Comparison of ENCODE assay signal across 8 cellular contexts in the genomic region with DNA sequence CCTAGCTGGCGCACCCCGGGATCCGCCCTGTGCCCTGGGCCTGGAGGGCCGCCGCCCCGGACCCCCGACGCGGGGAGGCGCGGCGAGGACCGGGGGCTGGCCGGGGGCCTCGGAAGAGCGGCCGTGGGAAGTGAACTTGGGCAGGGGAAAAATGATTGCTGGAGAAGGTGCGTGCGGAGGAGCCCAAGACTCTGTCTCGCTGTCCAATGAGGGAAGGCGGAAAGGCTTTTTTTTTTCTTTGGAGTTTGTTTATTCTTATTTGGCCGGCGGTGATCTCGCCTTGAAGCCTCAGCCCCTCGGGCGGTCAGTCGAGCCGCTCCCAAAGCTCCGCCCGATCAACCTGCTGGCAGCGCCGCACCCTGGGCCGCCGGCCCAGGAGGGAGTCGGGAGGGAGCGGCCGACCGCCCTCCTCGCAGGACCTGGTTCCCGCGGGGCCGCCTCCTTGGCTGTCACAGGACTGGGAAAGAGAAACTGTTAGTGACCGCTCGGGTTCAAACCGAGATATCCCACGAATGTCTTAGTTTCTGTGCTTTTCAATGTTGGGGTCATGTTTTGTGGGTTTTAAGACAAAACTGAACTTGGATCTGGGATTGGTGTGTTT. TPM values are rescaled to one million over a fixed set of nuclear protein-coding genes. Genes with fewer than 3 reads are reported as not detected.
A peak's percentile ranks its signal among the peaks of the same experiment; 100 is the strongest.
DNase-seq lines count a peak whose midpoint lies in the region; TF ChIP-seq lines count a peak whose summit lies in the region.

No MANE protein-coding gene starts in this region.

- CTCF ChIA-PET in A673 (lab: Charles Lee): no interaction called here

- H3K27me3 ChIP-seq in A673 (replicated peaks; ENCODE audit: insufficient read depth, low read depth, low read length, poor library complexity): no peaks in the 10 kb centered on the region
- H3K27me3 ChIP-seq in mononuclear cell (ENCODE audit: insufficient read depth, low read length): no peaks in the 10 kb centered on the region

- intact Hi-C loops in A673 (cut with micrococcal nuclease; ENCODE audit: unreplicated experiment): loop anchor here (5.0 kb wide), 1 partner anchor 1348 kb away; no protein-coding TSS in a partner anchor

- TF ChIP-seq POLR2A in GM18951 (IDR thresholded peaks at IDR 0.05; ENCODE audit: extremely low read depth, insufficient read depth, insufficient read length): peak; percentile 65

- H3K4me1 ChIP-seq in A673 (ENCODE audit: insufficient read depth, low read length, poor library complexity, severe bottlenecking) (peaks cover 33% of the 10 kb centered on the region), mononuclear cell (ENCODE audit: insufficient read depth, low read length) (peaks cover 20% of the 10 kb centered on the region)

- POLR2A ChIA-PET in A673 (lab: Charles Lee; ENCODE audit: low non-redundant PET): no interaction called here

- H3K4me3 ChIP-seq in A673 (ENCODE audit: low read depth, low read length, poor library complexity, severe bottlenecking): peak overlapping the region; percentile 88
- peak overlapping the region; percentile 90 for H3K4me3 ChIP-seq in mononuclear cell (ENCODE audit: low read length)

- H3K9me3 ChIP-seq in A673 (ENCODE audit: low read depth, low read length, poor library complexity, severe bottlenecking) (no peaks in the 10 kb centered on the region), mononuclear cell (ENCODE audit: low read depth, low read length) (no peaks in the 10 kb centered on the region)

- in situ Hi-C loops in GM18951 (cut with MboI; ENCODE audit: low sequenced_read_pairs, unreplicated experiment): no loop called here

- DNase-seq in A673 (ENCODE audit: low spot score): peak; percentile 63
- peak; percentile 84 for DNase-seq in NCI-H226
- DNase-seq in activated T-cell treated with anti-CD3 and anti-CD28 coated beads for 4 hours: peak; percentile 12
- DNase-seq in epithelial cell of prostate (ENCODE audit: low read depth, low spot score): no peak
- DNase-seq in stimulated activated CD8-positive, alpha-beta memory T cell treated with anti-CD3 and anti-CD28 coated beads, Interleukin-7, amount 100 ng/mL, for 24 hours (ENCODE audit: low read depth): peak; percentile 2
- no peak for DNase-seq in OCI-M2 (lab: John Stamatoyannopoulos, UW; ENCODE audit: unreplicated experiment)

- peaks cover 44% of the 10 kb centered on the region for H3K36me3 ChIP-seq in A673 (ENCODE audit: insufficient read depth, low read length, poor library complexity, severe bottlenecking)

- H3K27ac ChIP-seq in A673 (ENCODE audit: low read depth, low read length, poor library complexity, severe bottlenecking) (peak overlapping the region; percentile 100), epithelial cell of prostate (peak overlapping the region; percentile 98)

- BruUV-seq in A673 (replicated peaks; lab: Mats Ljungman, UMichigan): no TSS peak

- TF ChIP-seq CTCF in A673 (conservative IDR thresholded peaks at IDR 0.05; ENCODE audit: low read depth, low read length): no peak

RNA-seq across cellular contexts. Expression of a gene that starts 2.5 kb away (rescaled TPM):
- 75.5 and 80.1 TPM in 2 replicates for total RNA-seq in A673 (2021)
- 20.6 TPM for total RNA-seq in mononuclear cell

Comparison
In these comparisons a context has a peak if more than half of its experiments do, and no peak if none do; other contexts are left out.
1. DNase-seq: peak in A673 (single experiment), NCI-H226 (single experiment), activated T-cell treated with anti-CD3 and anti-CD28 coated beads for 4 hours (single experiment) and stimulated activated CD8-positive, alpha-beta memory T cell treated with anti-CD3 and anti-CD28 coated beads, Interleukin-7, amount 100 ng/mL, for 24 hours (single experiment); none in epithelial cell of prostate (single experiment) and OCI-M2 (single experiment).